1 cellular context compared by ENCODE assay signal in the genomic region with DNA sequence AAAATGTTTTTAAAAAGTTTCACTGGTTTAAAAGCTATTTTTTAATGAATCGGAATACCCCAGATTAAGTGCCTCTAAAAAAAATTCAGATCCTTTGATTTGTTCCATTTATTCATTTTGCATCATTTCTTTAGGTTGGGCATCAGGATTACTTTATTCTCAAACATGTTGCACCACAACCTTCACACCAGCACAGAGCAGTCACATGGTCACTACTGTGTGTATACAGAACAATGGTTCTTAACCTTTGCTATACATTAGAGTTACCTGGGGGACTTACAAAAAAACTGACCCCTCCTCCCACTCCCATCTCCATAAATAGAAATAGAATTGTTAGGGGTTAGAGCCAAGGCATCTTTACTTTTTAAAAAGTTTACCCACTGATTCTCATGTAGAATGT.
TF ChIP-seq lines count a peak whose summit lies in the region.

No MANE protein-coding gene starts in this region.

TF ChIP-seq in GM23338, 12 proteins besides CTCF, POLR2A, EP300 and RAD21 (continued from another document):
- TF ChIP-seq, protein P1, sequence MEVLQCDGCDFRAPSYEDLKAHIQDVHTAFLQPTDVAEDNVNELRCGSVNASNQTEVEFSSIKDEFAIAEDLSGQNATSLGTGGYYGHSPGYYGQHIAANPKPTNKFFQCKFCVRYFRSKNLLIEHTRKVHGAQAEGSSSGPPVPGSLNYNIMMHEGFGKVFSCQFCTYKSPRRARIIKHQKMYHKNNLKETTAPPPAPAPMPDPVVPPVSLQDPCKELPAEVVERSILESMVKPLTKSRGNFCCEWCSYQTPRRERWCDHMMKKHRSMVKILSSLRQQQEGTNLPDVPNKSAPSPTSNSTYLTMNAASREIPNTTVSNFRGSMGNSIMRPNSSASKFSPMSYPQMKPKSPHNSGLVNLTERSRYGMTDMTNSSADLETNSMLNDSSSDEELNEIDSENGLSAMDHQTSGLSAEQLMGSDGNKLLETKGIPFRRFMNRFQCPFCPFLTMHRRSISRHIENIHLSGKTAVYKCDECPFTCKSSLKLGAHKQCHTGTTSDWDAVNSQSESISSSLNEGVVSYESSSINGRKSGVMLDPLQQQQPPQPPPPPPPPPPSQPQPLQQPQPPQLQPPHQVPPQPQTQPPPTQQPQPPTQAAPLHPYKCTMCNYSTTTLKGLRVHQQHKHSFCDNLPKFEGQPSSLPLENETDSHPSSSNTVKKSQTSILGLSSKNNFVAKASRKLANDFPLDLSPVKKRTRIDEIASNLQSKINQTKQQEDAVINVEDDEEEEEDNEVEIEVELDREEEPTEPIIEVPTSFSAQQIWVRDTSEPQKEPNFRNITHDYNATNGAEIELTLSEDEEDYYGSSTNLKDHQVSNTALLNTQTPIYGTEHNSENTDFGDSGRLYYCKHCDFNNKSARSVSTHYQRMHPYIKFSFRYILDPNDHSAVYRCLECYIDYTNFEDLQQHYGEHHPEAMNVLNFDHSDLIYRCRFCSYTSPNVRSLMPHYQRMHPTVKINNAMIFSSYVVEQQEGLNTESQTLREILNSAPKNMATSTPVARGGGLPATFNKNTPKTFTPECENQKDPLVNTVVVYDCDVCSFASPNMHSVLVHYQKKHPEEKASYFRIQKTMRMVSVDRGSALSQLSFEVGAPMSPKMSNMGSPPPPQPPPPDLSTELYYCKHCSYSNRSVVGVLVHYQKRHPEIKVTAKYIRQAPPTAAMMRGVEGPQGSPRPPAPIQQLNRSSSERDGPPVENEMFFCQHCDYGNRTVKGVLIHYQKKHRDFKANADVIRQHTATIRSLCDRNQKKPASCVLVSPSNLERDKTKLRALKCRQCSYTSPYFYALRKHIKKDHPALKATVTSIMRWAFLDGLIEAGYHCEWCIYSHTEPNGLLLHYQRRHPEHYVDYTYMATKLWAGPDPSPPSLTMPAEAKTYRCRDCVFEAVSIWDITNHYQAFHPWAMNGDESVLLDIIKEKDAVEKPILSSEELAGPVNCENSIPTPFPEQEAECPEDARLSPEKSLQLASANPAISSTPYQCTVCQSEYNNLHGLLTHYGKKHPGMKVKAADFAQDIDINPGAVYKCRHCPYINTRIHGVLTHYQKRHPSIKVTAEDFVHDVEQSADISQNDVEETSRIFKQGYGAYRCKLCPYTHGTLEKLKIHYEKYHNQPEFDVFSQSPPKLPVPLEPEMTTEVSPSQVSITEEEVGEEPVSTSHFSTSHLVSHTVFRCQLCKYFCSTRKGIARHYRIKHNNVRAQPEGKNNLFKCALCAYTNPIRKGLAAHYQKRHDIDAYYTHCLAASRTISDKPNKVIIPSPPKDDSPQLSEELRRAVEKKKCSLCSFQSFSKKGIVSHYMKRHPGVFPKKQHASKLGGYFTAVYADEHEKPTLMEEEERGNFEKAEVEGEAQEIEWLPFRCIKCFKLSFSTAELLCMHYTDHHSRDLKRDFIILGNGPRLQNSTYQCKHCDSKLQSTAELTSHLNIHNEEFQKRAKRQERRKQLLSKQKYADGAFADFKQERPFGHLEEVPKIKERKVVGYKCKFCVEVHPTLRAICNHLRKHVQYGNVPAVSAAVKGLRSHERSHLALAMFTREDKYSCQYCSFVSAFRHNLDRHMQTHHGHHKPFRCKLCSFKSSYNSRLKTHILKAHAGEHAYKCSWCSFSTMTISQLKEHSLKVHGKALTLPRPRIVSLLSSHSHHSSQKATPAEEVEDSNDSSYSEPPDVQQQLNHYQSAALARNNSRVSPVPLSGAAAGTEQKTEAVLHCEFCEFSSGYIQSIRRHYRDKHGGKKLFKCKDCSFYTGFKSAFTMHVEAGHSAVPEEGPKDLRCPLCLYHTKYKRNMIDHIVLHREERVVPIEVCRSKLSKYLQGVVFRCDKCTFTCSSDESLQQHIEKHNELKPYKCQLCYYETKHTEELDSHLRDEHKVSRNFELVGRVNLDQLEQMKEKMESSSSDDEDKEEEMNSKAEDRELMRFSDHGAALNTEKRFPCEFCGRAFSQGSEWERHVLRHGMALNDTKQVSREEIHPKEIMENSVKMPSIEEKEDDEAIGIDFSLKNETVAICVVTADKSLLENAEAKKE (CRISPR knock-in tag; IDR thresholded peaks at IDR 0.05): no peak
- TF ChIP-seq, protein P2, sequence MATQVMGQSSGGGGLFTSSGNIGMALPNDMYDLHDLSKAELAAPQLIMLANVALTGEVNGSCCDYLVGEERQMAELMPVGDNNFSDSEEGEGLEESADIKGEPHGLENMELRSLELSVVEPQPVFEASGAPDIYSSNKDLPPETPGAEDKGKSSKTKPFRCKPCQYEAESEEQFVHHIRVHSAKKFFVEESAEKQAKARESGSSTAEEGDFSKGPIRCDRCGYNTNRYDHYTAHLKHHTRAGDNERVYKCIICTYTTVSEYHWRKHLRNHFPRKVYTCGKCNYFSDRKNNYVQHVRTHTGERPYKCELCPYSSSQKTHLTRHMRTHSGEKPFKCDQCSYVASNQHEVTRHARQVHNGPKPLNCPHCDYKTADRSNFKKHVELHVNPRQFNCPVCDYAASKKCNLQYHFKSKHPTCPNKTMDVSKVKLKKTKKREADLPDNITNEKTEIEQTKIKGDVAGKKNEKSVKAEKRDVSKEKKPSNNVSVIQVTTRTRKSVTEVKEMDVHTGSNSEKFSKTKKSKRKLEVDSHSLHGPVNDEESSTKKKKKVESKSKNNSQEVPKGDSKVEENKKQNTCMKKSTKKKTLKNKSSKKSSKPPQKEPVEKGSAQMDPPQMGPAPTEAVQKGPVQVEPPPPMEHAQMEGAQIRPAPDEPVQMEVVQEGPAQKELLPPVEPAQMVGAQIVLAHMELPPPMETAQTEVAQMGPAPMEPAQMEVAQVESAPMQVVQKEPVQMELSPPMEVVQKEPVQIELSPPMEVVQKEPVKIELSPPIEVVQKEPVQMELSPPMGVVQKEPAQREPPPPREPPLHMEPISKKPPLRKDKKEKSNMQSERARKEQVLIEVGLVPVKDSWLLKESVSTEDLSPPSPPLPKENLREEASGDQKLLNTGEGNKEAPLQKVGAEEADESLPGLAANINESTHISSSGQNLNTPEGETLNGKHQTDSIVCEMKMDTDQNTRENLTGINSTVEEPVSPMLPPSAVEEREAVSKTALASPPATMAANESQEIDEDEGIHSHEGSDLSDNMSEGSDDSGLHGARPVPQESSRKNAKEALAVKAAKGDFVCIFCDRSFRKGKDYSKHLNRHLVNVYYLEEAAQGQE (IDR thresholded peaks at IDR 0.05; ENCODE audit: unreplicated experiment): no peak
- TF ChIP-seq POLR2AphosphoS5 (IDR thresholded peaks at IDR 0.05; ENCODE audit: low read depth) (no peak), EZH2 (IDR thresholded peaks at IDR 0.05; ENCODE audit: low read depth, unreplicated experiment) (no peak), ZNF114 (CRISPR knock-in tag; IDR thresholded peaks at IDR 0.05) (no peak), ZNF331 (CRISPR knock-in tag; IDR thresholded peaks at IDR 0.05; ENCODE audit: low read depth) (no peak), EZH2phosphoT487 (IDR thresholded peaks at IDR 0.05; ENCODE audit: unreplicated experiment) (no peak), CREB1 (CRISPR knock-in tag; IDR thresholded peaks at IDR 0.05; ENCODE audit: low read depth) (no peak), NANOG (IDR thresholded peaks at IDR 0.05; ENCODE audit: borderline replicate concordance) (no peak), STAT1 (IDR thresholded peaks at IDR 0.05; ENCODE audit: unreplicated experiment) (no peak)
